In the genomic region with DNA sequence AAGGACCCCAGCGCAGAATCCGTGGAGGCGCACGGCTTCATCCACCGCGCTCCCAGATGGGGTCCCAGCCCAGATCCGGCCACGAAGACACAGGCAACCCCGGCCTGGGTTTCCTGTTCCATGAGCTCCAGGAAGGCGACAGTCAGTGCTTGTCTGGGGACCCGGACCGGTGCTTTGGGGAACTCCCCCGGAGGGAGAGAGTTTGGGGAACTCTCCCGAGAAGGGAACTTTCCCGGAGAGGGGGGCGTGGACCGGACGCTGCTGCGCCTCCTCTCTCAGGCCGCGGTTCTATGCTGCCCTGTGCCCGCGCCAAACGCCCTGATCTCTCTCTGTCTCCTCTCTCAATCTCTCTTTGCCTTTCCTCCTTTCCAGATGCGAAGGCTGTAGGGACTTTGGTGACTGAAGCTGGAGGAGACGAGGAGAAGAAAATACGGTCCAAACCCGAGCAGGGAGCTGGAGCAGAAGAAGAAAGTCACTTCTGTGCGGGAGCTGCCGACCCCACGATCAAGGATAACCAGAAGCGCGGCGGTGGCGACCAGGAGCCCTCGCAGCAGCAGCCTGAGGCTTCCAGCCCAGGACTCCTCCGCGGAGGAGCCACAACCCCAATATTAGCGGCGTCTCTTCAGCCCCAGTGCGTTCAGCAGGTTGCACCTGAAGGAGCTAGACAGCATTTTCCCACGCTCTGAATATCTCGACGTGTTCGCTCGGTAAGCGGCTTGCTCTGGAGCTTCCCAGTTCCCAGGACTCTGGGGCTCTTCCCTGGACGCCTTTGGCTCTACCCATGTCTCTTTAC, we compare ENCODE assay signal across 8 cellular contexts. TPM values are rescaled to one million over a fixed set of nuclear protein-coding genes. Genes with fewer than 3 reads are reported as not detected.
DNase-seq lines count a peak whose midpoint lies in the region; ATAC-seq, FAIRE-seq and TF ChIP-seq lines count a peak whose summit lies in the region.

No MANE protein-coding gene starts in this region.

- H3K9ac ChIP-seq in NT2/D1 (ENCODE audit: insufficient read length, low read depth) = peak overlapping the region; percentile 83
- H3K9ac ChIP-seq in endothelial cell of umbilical vein (replicated peaks; ENCODE audit: extremely low read depth, insufficient read depth, low read length) = no peak overlapping the region
- H3K9ac ChIP-seq in rectal smooth muscle tissue (ENCODE audit: low read length) = no peak overlapping the region

- no peak overlapping the region for H3K4me2 ChIP-seq in endothelial cell of umbilical vein (ENCODE audit: insufficient read depth, low read length)

- no peaks in the 10 kb centered on the region for H3K9me1 ChIP-seq in endothelial cell of umbilical vein (replicated peaks; ENCODE audit: control insufficient read depth, extremely low read depth, insufficient read depth, low read length)

- no peak for ATAC-seq in GM18867 (IDR thresholded peaks at IDR 0.05; ENCODE audit: unreplicated experiment)

- no peak overlapping the region for H2AFZ ChIP-seq in endothelial cell of umbilical vein (ENCODE audit: low read depth, low read length)

- H3K27me3 ChIP-seq in NT2/D1 (ENCODE audit: insufficient read depth, insufficient read length) (peaks cover 37% of the 10 kb centered on the region), endothelial cell of umbilical vein (ENCODE audit: control insufficient read depth in 2 of 2, insufficient read depth in 2 of 2, low read length in 2 of 2) (peaks cover 37 to 64% of the 10 kb centered on the region in 2 experiments), rectal smooth muscle tissue (ENCODE audit: control insufficient read depth, insufficient read depth, low read length) (peaks cover 11% of the 10 kb centered on the region)

- DNase-seq in NCI-H146 (lab: John Stamatoyannopoulos, UW) = peak; percentile 0
- DNase-seq in NCI-H146 treated with DMSO at 0.1 percent for 48 hours (lab: John Stamatoyannopoulos, UW; ENCODE audit: unreplicated experiment) = no peak
- DNase-seq in NT2/D1 (ENCODE audit: low read depth, low spot score) = no peak
- DNase-seq in endothelial cell of umbilical vein (ENCODE audit: low read depth, low spot score) = no peak
- DNase-seq in OCI-M2 (lab: John Stamatoyannopoulos, UW; ENCODE audit: unreplicated experiment) = no peak
- no peak for DNase-seq in NCI-H128 (lab: John Stamatoyannopoulos, UW; ENCODE audit: unreplicated experiment)

- no peak for TF ChIP-seq POLR2A in endothelial cell of umbilical vein (IDR thresholded peaks at IDR 0.05; ENCODE audit: low read depth, low read length)

- no peak for TF ChIP-seq CTCF in endothelial cell of umbilical vein (IDR thresholded peaks at IDR 0.05; ENCODE audit: extremely low read depth in 1 of 2, insufficient read depth in 1 of 2, low read depth in 1 of 2, low read length in 2 of 2)

- no peaks in the 10 kb centered on the region for H3K79me2 ChIP-seq in endothelial cell of umbilical vein (ENCODE audit: control insufficient read depth, insufficient read depth, low read length)

- H3K4me3 ChIP-seq in NT2/D1 (ENCODE audit: insufficient read length, low read depth) (peak overlapping the region; percentile 61), endothelial cell of umbilical vein (replicated peaks in 1 of 3; ENCODE audit: insufficient read depth in 1 of 3, low read depth in 1 of 3, low read length in 3 of 3) (no peak overlapping the region), rectal smooth muscle tissue (ENCODE audit: low read length) (peak overlapping the region; percentile 44)

- CTCF ChIA-PET in endothelial cell of umbilical vein (lab: Charles Lee) = interaction anchor here (0.6 kb wide), 1 partner anchor 25 kb away, joined by 3 read pairs; no protein-coding TSS in a partner anchor

- H3K9me3 ChIP-seq in NT2/D1 (ENCODE audit: insufficient read depth, low read length) = no peaks in the 10 kb centered on the region
- H3K9me3 ChIP-seq in endothelial cell of umbilical vein (replicated peaks; ENCODE audit: control insufficient read depth, insufficient read depth, low read length) = no peaks in the 10 kb centered on the region

- H3K4me1 ChIP-seq in NT2/D1 (ENCODE audit: insufficient read depth, insufficient read length) (no peaks in the 10 kb centered on the region), endothelial cell of umbilical vein (ENCODE audit: control insufficient read depth, extremely low read depth, insufficient read depth, low read length) (no peaks in the 10 kb centered on the region), rectal smooth muscle tissue (ENCODE audit: control insufficient read depth, insufficient read depth, low read length) (no peaks in the 10 kb centered on the region)

- dilution Hi-C loops in endothelial cell of umbilical vein (cut with MboI; ENCODE audit: extremely low pct_ligation_motif_present, low sequenced_read_pairs) = no loop called here

- no peaks in the 10 kb centered on the region for H4K20me1 ChIP-seq in endothelial cell of umbilical vein (replicated peaks; ENCODE audit: control insufficient read depth, extremely low read depth, insufficient read depth, low read length)

- H3K27ac ChIP-seq in endothelial cell of umbilical vein (ENCODE audit: insufficient read depth, low read depth, low read length) = no peak overlapping the region
- H3K27ac ChIP-seq in rectal smooth muscle tissue (ENCODE audit: low read depth, low read length) = no peak overlapping the region

- BruUV-seq in endothelial cell of umbilical vein (replicated peaks; lab: Mats Ljungman, UMichigan) = no TSS peak

- POLR2A ChIA-PET in endothelial cell of umbilical vein (lab: Charles Lee) = no interaction called here

- FAIRE-seq in endothelial cell of umbilical vein (lab: Jason Lieb, UNC) = no peak

- intact Hi-C loops in endothelial cell of umbilical vein (cut with micrococcal nuclease) = no loop called here

- H3K36me3 ChIP-seq in NT2/D1 (ENCODE audit: insufficient read depth, insufficient read length, low read length) (no peaks in the 10 kb centered on the region), endothelial cell of umbilical vein (ENCODE audit: control insufficient read depth in 2 of 2, extremely low read depth in 1 of 2, insufficient read depth in 2 of 2, low read length in 2 of 2) (no peaks in the 10 kb centered on the region), rectal smooth muscle tissue (ENCODE audit: control insufficient read depth, insufficient read depth, low read length) (no peaks in the 10 kb centered on the region)

TF ChIP-seq in endothelial cell of umbilical vein, 7 proteins besides CTCF, POLR2A, EP300 and RAD21:
- peak; percentile 71 for TF ChIP-seq EZH2 (IDR thresholded peaks at IDR 0.05; ENCODE audit: borderline replicate concordance, low read depth, low read length, severe bottlenecking)
- TF ChIP-seq GATA2 (IDR thresholded peaks at IDR 0.05; ENCODE audit: insufficient read depth, insufficient read length, low read depth, low read length) = no peak
- TF ChIP-seq POLR2AphosphoS5 (IDR thresholded peaks at IDR 0.05; ENCODE audit: insufficient read depth, low read depth, low read length) = no peak
TF ChIP-seq in endothelial cell of umbilical vein: peak in this region for 1.

RNA-seq across cellular contexts. Expression of a gene that starts 47.6 kb away (rescaled TPM):
- 7.8 and 8.0 TPM in 2 replicates for total RNA-seq in endothelial cell of umbilical vein
- polyA plus RNA-seq in endothelial cell of umbilical vein = 2.2 and 2.5 TPM in 2 replicates
- polyA plus RNA-seq in endothelial cell of umbilical vein (2011; cell fraction: cytosol; rRNA removed) = 2.5 and 2.8 TPM in 2 replicates
- 1.4 and 2.3 TPM in 2 replicates for polyA plus RNA-seq in endothelial cell of umbilical vein (2011; cell fraction: nucleus; rRNA removed)
- polyA plus RNA-seq in endothelial cell of umbilical vein (2012) = 5.9 and 7.2 TPM in 2 replicates
- polyA minus RNA-seq in endothelial cell of umbilical vein = 1.1 and 1.6 TPM in 2 replicates
- polyA minus RNA-seq in endothelial cell of umbilical vein (2011; cell fraction: cytosol; rRNA and poly(A)+ RNA removed) = 3.3 TPM
- polyA minus RNA-seq in endothelial cell of umbilical vein (2011; cell fraction: nucleus; rRNA and poly(A)+ RNA removed) = 2.5 and 3.0 TPM in 2 replicates

Comparison
In these comparisons a context has a peak if more than half of its experiments do, and no peak if none do; other contexts are left out.
1. H3K4me3 ChIP-seq: peak in NT2/D1 (single experiment) and rectal smooth muscle tissue (single experiment); none in endothelial cell of umbilical vein (0 of 3).